ENCODE assay signal across 1 cellular context in the genomic region with DNA sequence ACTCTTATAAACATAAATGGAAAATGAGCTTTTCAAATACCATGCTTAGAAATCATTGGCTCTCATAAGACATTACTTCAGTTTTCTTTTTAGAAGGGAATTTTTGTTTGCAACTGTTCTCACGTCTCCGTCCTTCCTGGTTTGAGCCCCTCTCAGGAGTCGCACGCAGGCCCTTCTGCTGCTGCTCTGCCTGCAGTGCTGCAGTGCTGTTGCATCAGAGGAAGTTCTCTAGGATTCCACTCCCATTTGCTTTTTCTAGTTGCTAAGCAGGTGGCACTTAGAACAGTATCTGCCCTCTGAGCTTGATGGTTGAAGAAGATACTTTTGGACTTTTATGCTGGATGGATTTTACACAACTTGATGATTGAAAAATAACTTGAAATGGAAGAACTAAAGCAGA.
TF ChIP-seq lines count a peak whose summit lies in the region.

No MANE protein-coding gene starts in this region.

TF ChIP-seq in GM23338, 12 proteins besides CTCF, POLR2A, EP300 and RAD21 (continued from another document):
- TF ChIP-seq, protein P1, sequence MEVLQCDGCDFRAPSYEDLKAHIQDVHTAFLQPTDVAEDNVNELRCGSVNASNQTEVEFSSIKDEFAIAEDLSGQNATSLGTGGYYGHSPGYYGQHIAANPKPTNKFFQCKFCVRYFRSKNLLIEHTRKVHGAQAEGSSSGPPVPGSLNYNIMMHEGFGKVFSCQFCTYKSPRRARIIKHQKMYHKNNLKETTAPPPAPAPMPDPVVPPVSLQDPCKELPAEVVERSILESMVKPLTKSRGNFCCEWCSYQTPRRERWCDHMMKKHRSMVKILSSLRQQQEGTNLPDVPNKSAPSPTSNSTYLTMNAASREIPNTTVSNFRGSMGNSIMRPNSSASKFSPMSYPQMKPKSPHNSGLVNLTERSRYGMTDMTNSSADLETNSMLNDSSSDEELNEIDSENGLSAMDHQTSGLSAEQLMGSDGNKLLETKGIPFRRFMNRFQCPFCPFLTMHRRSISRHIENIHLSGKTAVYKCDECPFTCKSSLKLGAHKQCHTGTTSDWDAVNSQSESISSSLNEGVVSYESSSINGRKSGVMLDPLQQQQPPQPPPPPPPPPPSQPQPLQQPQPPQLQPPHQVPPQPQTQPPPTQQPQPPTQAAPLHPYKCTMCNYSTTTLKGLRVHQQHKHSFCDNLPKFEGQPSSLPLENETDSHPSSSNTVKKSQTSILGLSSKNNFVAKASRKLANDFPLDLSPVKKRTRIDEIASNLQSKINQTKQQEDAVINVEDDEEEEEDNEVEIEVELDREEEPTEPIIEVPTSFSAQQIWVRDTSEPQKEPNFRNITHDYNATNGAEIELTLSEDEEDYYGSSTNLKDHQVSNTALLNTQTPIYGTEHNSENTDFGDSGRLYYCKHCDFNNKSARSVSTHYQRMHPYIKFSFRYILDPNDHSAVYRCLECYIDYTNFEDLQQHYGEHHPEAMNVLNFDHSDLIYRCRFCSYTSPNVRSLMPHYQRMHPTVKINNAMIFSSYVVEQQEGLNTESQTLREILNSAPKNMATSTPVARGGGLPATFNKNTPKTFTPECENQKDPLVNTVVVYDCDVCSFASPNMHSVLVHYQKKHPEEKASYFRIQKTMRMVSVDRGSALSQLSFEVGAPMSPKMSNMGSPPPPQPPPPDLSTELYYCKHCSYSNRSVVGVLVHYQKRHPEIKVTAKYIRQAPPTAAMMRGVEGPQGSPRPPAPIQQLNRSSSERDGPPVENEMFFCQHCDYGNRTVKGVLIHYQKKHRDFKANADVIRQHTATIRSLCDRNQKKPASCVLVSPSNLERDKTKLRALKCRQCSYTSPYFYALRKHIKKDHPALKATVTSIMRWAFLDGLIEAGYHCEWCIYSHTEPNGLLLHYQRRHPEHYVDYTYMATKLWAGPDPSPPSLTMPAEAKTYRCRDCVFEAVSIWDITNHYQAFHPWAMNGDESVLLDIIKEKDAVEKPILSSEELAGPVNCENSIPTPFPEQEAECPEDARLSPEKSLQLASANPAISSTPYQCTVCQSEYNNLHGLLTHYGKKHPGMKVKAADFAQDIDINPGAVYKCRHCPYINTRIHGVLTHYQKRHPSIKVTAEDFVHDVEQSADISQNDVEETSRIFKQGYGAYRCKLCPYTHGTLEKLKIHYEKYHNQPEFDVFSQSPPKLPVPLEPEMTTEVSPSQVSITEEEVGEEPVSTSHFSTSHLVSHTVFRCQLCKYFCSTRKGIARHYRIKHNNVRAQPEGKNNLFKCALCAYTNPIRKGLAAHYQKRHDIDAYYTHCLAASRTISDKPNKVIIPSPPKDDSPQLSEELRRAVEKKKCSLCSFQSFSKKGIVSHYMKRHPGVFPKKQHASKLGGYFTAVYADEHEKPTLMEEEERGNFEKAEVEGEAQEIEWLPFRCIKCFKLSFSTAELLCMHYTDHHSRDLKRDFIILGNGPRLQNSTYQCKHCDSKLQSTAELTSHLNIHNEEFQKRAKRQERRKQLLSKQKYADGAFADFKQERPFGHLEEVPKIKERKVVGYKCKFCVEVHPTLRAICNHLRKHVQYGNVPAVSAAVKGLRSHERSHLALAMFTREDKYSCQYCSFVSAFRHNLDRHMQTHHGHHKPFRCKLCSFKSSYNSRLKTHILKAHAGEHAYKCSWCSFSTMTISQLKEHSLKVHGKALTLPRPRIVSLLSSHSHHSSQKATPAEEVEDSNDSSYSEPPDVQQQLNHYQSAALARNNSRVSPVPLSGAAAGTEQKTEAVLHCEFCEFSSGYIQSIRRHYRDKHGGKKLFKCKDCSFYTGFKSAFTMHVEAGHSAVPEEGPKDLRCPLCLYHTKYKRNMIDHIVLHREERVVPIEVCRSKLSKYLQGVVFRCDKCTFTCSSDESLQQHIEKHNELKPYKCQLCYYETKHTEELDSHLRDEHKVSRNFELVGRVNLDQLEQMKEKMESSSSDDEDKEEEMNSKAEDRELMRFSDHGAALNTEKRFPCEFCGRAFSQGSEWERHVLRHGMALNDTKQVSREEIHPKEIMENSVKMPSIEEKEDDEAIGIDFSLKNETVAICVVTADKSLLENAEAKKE (CRISPR knock-in tag; IDR thresholded peaks at IDR 0.05), result no peak
- TF ChIP-seq CREB1 (CRISPR knock-in tag; IDR thresholded peaks at IDR 0.05; ENCODE audit: low read depth), result no peak
- no peak for TF ChIP-seq EZH2phosphoT487 (IDR thresholded peaks at IDR 0.05; ENCODE audit: unreplicated experiment)
- TF ChIP-seq POLR2AphosphoS5 (IDR thresholded peaks at IDR 0.05; ENCODE audit: low read depth), result no peak
- TF ChIP-seq REST (IDR thresholded peaks at IDR 0.05; ENCODE audit: unreplicated experiment), result no peak
